Comparison of ENCODE assay signal across 8 cellular contexts in genomic region chr6:128520436-128521301, GRCh38. TPM values are rescaled to one million over a fixed set of nuclear protein-coding genes. Genes with fewer than 3 reads are reported as not detected.
DNase-seq lines count a peak whose midpoint lies in the region; ATAC-seq and TF ChIP-seq lines count a peak whose summit lies in the region.

PTPRK (minus strand) TSS chr6:128520599; CDS start chr6:128520358, 241 bp downstream.

- no peaks in the 10 kb centered on the region for H3K79me2 ChIP-seq in parathyroid adenoma

- WGBS in thyroid gland, 2 donors = 0 to 1% methylated on average over 31 of the region's 85 CpGs

- TF ChIP-seq CTCF in cardiac muscle cell (IDR thresholded peaks at IDR 0.05; ENCODE audit: low read depth, low read length) = peak; percentile 38
- TF ChIP-seq CTCF in parathyroid adenoma (IDR thresholded peaks at IDR 0.05) = no peak
- TF ChIP-seq CTCF in thyroid gland (IDR thresholded peaks at IDR 0.05) = peak in 4 of 6 experiments; percentile 27 to 81 (median 74)

- H3K4me1 ChIP-seq in adipocyte (ENCODE audit: control insufficient read depth, insufficient read depth, low read length) (peaks cover 19% of the 10 kb centered on the region), cardiac muscle cell (ENCODE audit: low read depth) (peaks cover 38% of the 10 kb centered on the region), parathyroid adenoma (peaks cover 4% of the 10 kb centered on the region), thyroid gland (peaks cover 0 to 9% of the 10 kb centered on the region in 2 donors)

- H3K9ac ChIP-seq in adipocyte (ENCODE audit: low read length) (peak within 1 kb of the TSS; percentile 92), parathyroid adenoma (peak within 1 kb of the TSS; percentile 62)

- H3K4me3 ChIP-seq in adipocyte (ENCODE audit: low read length) (peak within 1 kb of the TSS; percentile 89), cardiac muscle cell (peak within 1 kb of the TSS; percentile 78), parathyroid adenoma (ENCODE audit: low read depth, low read length) (peak within 1 kb of the TSS; percentile 76), thyroid gland (replicated peaks in 1 of 3) (peak within 1 kb of the TSS; percentile 74 to 91 (median 78))

- peak within 1 kb of the TSS; percentile 99 for H2AFZ ChIP-seq in parathyroid adenoma

- peak within 1 kb of the TSS; percentile 96 for H3K4me2 ChIP-seq in parathyroid adenoma (ENCODE audit: low read length)

- H3K36me3 ChIP-seq in adipocyte (ENCODE audit: control insufficient read depth, insufficient read depth, low read length, severe bottlenecking) = no peaks in the 10 kb centered on the region
- H3K36me3 ChIP-seq in cardiac muscle cell = no peaks in the 10 kb centered on the region
- no peaks in the 10 kb centered on the region for H3K36me3 ChIP-seq in parathyroid adenoma (ENCODE audit: control insufficient read depth, insufficient read depth, low read length)
- H3K36me3 ChIP-seq in thyroid gland = no peaks in the 10 kb centered on the region

- peak; percentile 65 to 98 for TF ChIP-seq POLR2A in thyroid gland (IDR thresholded peaks at IDR 0.05)

- H3K9me3 ChIP-seq in adipocyte (ENCODE audit: control insufficient read depth, low read length) (no peaks in the 10 kb centered on the region), cardiac muscle cell (ENCODE audit: low read depth) (no peaks in the 10 kb centered on the region), parathyroid adenoma (ENCODE audit: control insufficient read depth, low read length) (no peaks in the 10 kb centered on the region), thyroid gland (no peaks in the 10 kb centered on the region)

- intact Hi-C loops in thyroid gland (cut with DNase I) = no loop called here

- ATAC-seq in GM21526 (IDR thresholded peaks at IDR 0.05; ENCODE audit: low FRiP score, unreplicated experiment) = peak; percentile 96
- peak; percentile 84 for ATAC-seq in SK-N-SH treated with all-trans-retinoic acid at 6 μM for 48 hours

- peak within 1 kb of the TSS; percentile 99 for H3K27ac ChIP-seq in cardiac muscle cell
- H3K27ac ChIP-seq in parathyroid adenoma = peak within 1 kb of the TSS; percentile 88
- H3K27ac ChIP-seq in thyroid gland = peak within 1 kb of the TSS; percentile 88 to 97 (median 95)

- DNase-seq in DMS79 (lab: John Stamatoyannopoulos, UW) (peak; percentile 68), HuH-7.5 (ENCODE audit: low spot score) (peak; percentile 71), adipocyte (ENCODE audit: low read depth) (peak; percentile 98), cardiac muscle cell (ENCODE audit: low read depth in 1 of 2, low spot score in 1 of 2) (peak; percentile 95 to 96), thyroid gland (peak; percentile 94 to 95)

- H3K27me3 ChIP-seq in adipocyte (replicated peaks; ENCODE audit: control insufficient read depth, insufficient read depth, low read length) (no peaks in the 10 kb centered on the region), cardiac muscle cell (no peaks in the 10 kb centered on the region), parathyroid adenoma (ENCODE audit: control insufficient read depth, insufficient read depth, low read length) (no peaks in the 10 kb centered on the region), thyroid gland (no peaks in the 10 kb centered on the region)

TF ChIP-seq in SK-N-SH treated with all-trans-retinoic acid at 6 μM for 48 hours, 23 proteins besides CTCF, POLR2A, EP300 and RAD21:
- TF ChIP-seq TCF4 (CRISPR knock-in tag; IDR thresholded peaks at IDR 0.05; ENCODE audit: borderline replicate concordance) (no peak), POU6F1 (CRISPR knock-in tag; IDR thresholded peaks at IDR 0.05; ENCODE audit: borderline replicate concordance, low read depth) (no peak), RARB (CRISPR knock-in tag; IDR thresholded peaks at IDR 0.05) (no peak), TOX (CRISPR knock-in tag; IDR thresholded peaks at IDR 0.05; ENCODE audit: borderline replicate concordance) (no peak), PPARA (CRISPR knock-in tag; IDR thresholded peaks at IDR 0.05; ENCODE audit: borderline replicate concordance) (no peak), SNAI2 (CRISPR knock-in tag; IDR thresholded peaks at IDR 0.05) (no peak), CSRNP3 (CRISPR knock-in tag; IDR thresholded peaks at IDR 0.05) (no peak), PATZ1 (CRISPR knock-in tag; IDR thresholded peaks at IDR 0.05; ENCODE audit: borderline replicate concordance) (no peak), GLIS3 (CRISPR knock-in tag; IDR thresholded peaks at IDR 0.05) (no peak), ESRRG (CRISPR knock-in tag; IDR thresholded peaks at IDR 0.05) (no peak)

RNA-seq across cellular contexts. Expression of gene PTPRK, which starts in this region (rescaled TPM):
- total RNA-seq in cardiac muscle cell (45.9 and 73.1 TPM in 2 replicates), thyroid gland (10 to 100 TPM; 34.6 to 56.5 (median 47.0) TPM)
- polyA plus RNA-seq in cardiac muscle cell = 48.3 and 68.6 TPM in 2 replicates

Comparison
In these comparisons a context has a peak if more than half of its experiments do, and no peak if none do; other contexts are left out.
1. Peak in every context shown above with its lines: DNase-seq, ATAC-seq, H3K4me3 ChIP-seq and H3K27ac ChIP-seq.